ENCODE assay signal across 30 cellular contexts in genomic region chr3:106343841-106344240, GRCh38.
"Had no signal": no experiment of that assay in that cellular context is flagged by ENCODE, and none has a peak within 500 bp of the region (broad histone marks: within the 10 kb centered on the region; RNA-seq: fewer than 3 reads in every experiment).

No MANE protein-coding gene starts in this region.

- H3K4me1 ChIP-seq: body of pancreas, Peyer's patch had no signal

- ATAC-seq: activated T-helper 17 cell treated with anti-CD3 and anti-CD28 coated beads, Interleukin-2, amount 50 U/mL, for 72 hours; body of pancreas; T-helper 17 cell had no signal

- DNase-seq: activated B cell treated with CpG ODN at 0.5 μM for 24 hours; activated CD4-positive, alpha-beta memory T cell treated with anti-CD3 and anti-CD28 coated beads, Interleukin-2, amount 10 ng/mL, durations not matched to agents 7 days and 5 days; activated CD4-positive, alpha-beta T cell treated with anti-CD3 and anti-CD28 coated beads for 1 hour; activated CD4-positive, alpha-beta T cell treated with anti-CD3 and anti-CD28 coated beads, Interleukin-2, amount 50 U/mL, for 1 hour; activated gamma-delta T cell; activated naive CD4-positive, alpha-beta T cell treated with anti-CD3 and anti-CD28 coated beads, Interleukin-2, amount 10 ng/mL, durations not matched to agents 7 days and 5 days; activated naive CD8-positive, alpha-beta T cell treated with anti-CD3 and anti-CD28 coated beads for 36 hours; activated T-cell treated with anti-CD3 and anti-CD28 coated beads for 4 hours; activated T-cell treated with anti-CD3 and anti-CD28 coated beads, Interleukin-2, amount 50 U/mL, for 48 hours; aorta; body of pancreas; central memory CD4-positive, alpha-beta T cell; KG1; MV-4-11; NCI-H1092 treated with DMSO at 0.1 percent for 48 hours; NCI-H1417 treated with DMSO at 0.1 percent for 48 hours; NCI-H1694; NCI-H2029; NCI-H2107; NCI-H345; NCI-H510A; NCI-H526 treated with DMSO at 0.1 percent for 48 hours; NCI-H82; OCI-M1; Peyer's patch; SHP77; T-helper 17 cell; T-helper 9 cell had no signal

- H3K4me3 ChIP-seq: body of pancreas, Peyer's patch, SJSA1 had no signal

- H3K36me3 ChIP-seq: Peyer's patch, SJSA1 had no signal

- H3K27me3 ChIP-seq: body of pancreas, Peyer's patch, SJSA1 had no signal

- H3K27ac ChIP-seq: body of pancreas, Peyer's patch, SJSA1 had no signal

- H3K9me3 ChIP-seq: body of pancreas, Peyer's patch, SJSA1 had no signal
